15 cellular contexts compared by ENCODE assay signal in genomic region chr22:38744981-38745380, GRCh38. TPM values are rescaled to one million over a fixed set of nuclear protein-coding genes. Genes with fewer than 3 reads are reported as not detected.
A peak's percentile ranks its signal among the peaks of the same experiment; 100 is the strongest.
DNase-seq lines count a peak whose midpoint lies in the region; ATAC-seq and TF ChIP-seq lines count a peak whose summit lies in the region.
"Had no signal": no experiment of that assay in that cellular context is flagged by ENCODE, and none has a peak within 500 bp of the region (broad histone marks: within the 10 kb centered on the region; RNA-seq: fewer than 3 reads in every experiment).

No MANE protein-coding gene starts in this region.

- H3K27me3 Mint-ChIP-seq in activated naive CD4-positive, alpha-beta T cell treated with anti-CD3 and anti-CD28 coated beads, Interleukin-2, amount 10 ng/mL, durations not matched to agents 7 days and 5 days, result no peaks in the 10 kb centered on the region
- H3K27me3 Mint-ChIP-seq in T-helper 17 cell (no peaks in the 10 kb centered on the region), endothelial cell (ENCODE audit: unreplicated experiment) (peaks cover 4% of the 10 kb centered on the region)

- H3K27ac ChIP-seq in psoas muscle, result no peak overlapping the region
- H3K27ac ChIP-seq: left lung, prostate gland, vagina had no signal

- no peaks in the 10 kb centered on the region for H3K27me3 ChIP-seq in psoas muscle (ENCODE audit: insufficient read depth in 3 of 3, low read length in 2 of 3)
- H3K27me3 ChIP-seq: left lung, vagina had no signal

- peaks cover 14 to 99% of the 10 kb centered on the region in 2 donors for H3K36me3 ChIP-seq in psoas muscle (ENCODE audit: insufficient read depth in 1 of 2, low read depth in 1 of 2)

- ATAC-seq in T-helper 17 cell, result no peak
- peak in 3 of 4 donors; percentile 2 to 38 (median 14) for ATAC-seq in psoas muscle
- no peak for ATAC-seq in GM19351 (IDR thresholded peaks at IDR 0.05; ENCODE audit: unreplicated experiment)
- ATAC-seq in GM21390 (IDR thresholded peaks at IDR 0.05; ENCODE audit: unreplicated experiment), result no peak
- ATAC-seq: left lung had no signal

- TF ChIP-seq CTCF in endothelial cell (IDR thresholded peaks at IDR 0.05; ENCODE audit: unreplicated experiment), result no peak
- no peak for TF ChIP-seq CTCF in psoas muscle (IDR thresholded peaks at IDR 0.05)

- H3K9me3 ChIP-seq in T-helper 17 cell (ENCODE audit: control insufficient read depth, low read length, poor library complexity, severe bottlenecking) (no peaks in the 10 kb centered on the region), psoas muscle (no peaks in the 10 kb centered on the region)
- H3K9me3 ChIP-seq: left lung, prostate gland, vagina had no signal

- H3K4me1 ChIP-seq in psoas muscle, result peaks cover 3% of the 10 kb centered on the region

- no peak overlapping the region for H3K4me3 ChIP-seq in psoas muscle
- H3K4me3 ChIP-seq: left lung, prostate gland, vagina had no signal

- peaks cover 78% of the 10 kb centered on the region for H3K36me3 Mint-ChIP-seq in activated naive CD4-positive, alpha-beta T cell treated with anti-CD3 and anti-CD28 coated beads, Interleukin-2, amount 10 ng/mL, durations not matched to agents 7 days and 5 days
- H3K36me3 Mint-ChIP-seq in T-helper 17 cell (ENCODE audit: low read depth) (no peaks in the 10 kb centered on the region), endothelial cell (ENCODE audit: low read depth, unreplicated experiment) (peaks cover 34% of the 10 kb centered on the region)

- CTCF ChIA-PET in activated naive CD4-positive, alpha-beta T cell treated with anti-CD3 and anti-CD28 coated beads, Interleukin-2, amount 10 ng/mL, durations not matched to agents 7 days and 5 days (lab: Charles Lee), result interaction anchor here (1.5 to 1.8 kb wide), 2 partner anchors 10 to 11 kb away, joined by 3 to 5 read pairs; no protein-coding TSS in a partner anchor

- no peaks in the 10 kb centered on the region for H3K9me3 Mint-ChIP-seq in activated naive CD4-positive, alpha-beta T cell treated with anti-CD3 and anti-CD28 coated beads, Interleukin-2, amount 10 ng/mL, durations not matched to agents 7 days and 5 days
- H3K9me3 Mint-ChIP-seq in endothelial cell (ENCODE audit: unreplicated experiment), result no peaks in the 10 kb centered on the region

- WGBS in psoas muscle, 3 donors, result 47 to 71% (median 48%) methylated on average over 6 of the region's 6 CpGs

- H3K4me1 Mint-ChIP-seq in activated naive CD4-positive, alpha-beta T cell treated with anti-CD3 and anti-CD28 coated beads, Interleukin-2, amount 10 ng/mL, durations not matched to agents 7 days and 5 days, result peaks cover 64% of the 10 kb centered on the region
- H3K4me1 Mint-ChIP-seq in T-helper 17 cell, result peaks cover 14% of the 10 kb centered on the region
- H3K4me1 Mint-ChIP-seq in endothelial cell (ENCODE audit: unreplicated experiment), result no peaks in the 10 kb centered on the region

- H3K27ac Mint-ChIP-seq in activated naive CD4-positive, alpha-beta T cell treated with anti-CD3 and anti-CD28 coated beads, Interleukin-2, amount 10 ng/mL, durations not matched to agents 7 days and 5 days, result peak overlapping the region; percentile 53
- H3K27ac Mint-ChIP-seq in T-helper 17 cell, result peak overlapping the region; percentile 98
- H3K27ac Mint-ChIP-seq in endothelial cell (ENCODE audit: unreplicated experiment), result peak overlapping the region; percentile 30

- no peak for DNase-seq in activated naive CD4-positive, alpha-beta T cell treated with anti-CD3 and anti-CD28 coated beads, Interleukin-2, amount 10 ng/mL, durations not matched to agents 7 days and 5 days
- DNase-seq in activated naive CD4-positive, alpha-beta T cell (lab: John Stamatoyannopoulos, UW), result no peak
- no peak for DNase-seq in T-helper 17 cell
- no peak for DNase-seq in endothelial cell (ENCODE audit: low spot score)
- no peak for DNase-seq in psoas muscle
- DNase-seq in D341Med (ENCODE audit: low spot score), result no peak
- DNase-seq: activated T-cell treated with anti-CD3 and anti-CD28 coated beads, Interleukin-2, amount 50 U/mL, for 1 hour; cerebellar nuclear complex; COR-L47; stimulated activated CD4-positive, alpha-beta T cell treated with anti-CD3 and anti-CD28 coated beads, Interleukin-15, amount 100 ng/mL, for 24 hours had no signal

- H3K4me3 Mint-ChIP-seq in activated naive CD4-positive, alpha-beta T cell treated with anti-CD3 and anti-CD28 coated beads, Interleukin-2, amount 10 ng/mL, durations not matched to agents 7 days and 5 days, result no peak overlapping the region
- H3K4me3 Mint-ChIP-seq in T-helper 17 cell, result no peak overlapping the region
- peak overlapping the region; percentile 57 for H3K4me3 Mint-ChIP-seq in endothelial cell (ENCODE audit: unreplicated experiment)

- intact Hi-C loops in psoas muscle (cut with DNase I), result no loop called here

RNA-seq across cellular contexts. Expression of gene SUN2, which starts 10.8 kb away (rescaled TPM):
- total RNA-seq in T-helper 17 cell (100 to 1,000 TPM; 426 to 485 TPM), endothelial cell (ENCODE audit: unreplicated experiment) (74.4 TPM), psoas muscle (100 to 1,000 TPM in 3 of 4 donors, 10 to 100 TPM in 1; 57.6 to 152 (median 106) TPM)
- 100 to 1,000 TPM in 1 of 3 donors, 10 to 100 TPM in 2; 64.9 to 142 (median 93.6) TPM for polyA plus RNA-seq in psoas muscle

RNA-seq across cellular contexts. Expression of gene GTPBP1, which starts 39.2 kb away (rescaled TPM):
- total RNA-seq in T-helper 17 cell (100 to 1,000 TPM; 220 to 235 TPM), endothelial cell (ENCODE audit: unreplicated experiment) (44.5 TPM), psoas muscle (10 to 100 TPM; 19.3 to 46.1 (median 41.1) TPM)
- polyA plus RNA-seq in psoas muscle, result 10 to 100 TPM; 16.4 to 24.3 (median 17.4) TPM

RNA-seq across cellular contexts. Expression of gene JOSD1, which starts 44.2 kb away (rescaled TPM):
- total RNA-seq in T-helper 17 cell, result 100 to 1,000 TPM; 132 to 157 TPM
- 49.6 TPM for total RNA-seq in endothelial cell (ENCODE audit: unreplicated experiment)
- total RNA-seq in psoas muscle, result 10 to 100 TPM; 16.7 to 27.6 (median 24.4) TPM
- 10 to 100 TPM; 14.3 to 58.5 (median 37.5) TPM for polyA plus RNA-seq in psoas muscle

RNA-seq across cellular contexts. Expression of gene DNAL4, which starts 49.0 kb away (rescaled TPM):
- 1 to 10 TPM; 5.1 to 7.2 TPM for total RNA-seq in T-helper 17 cell
- 20.2 TPM for total RNA-seq in endothelial cell (ENCODE audit: unreplicated experiment)
- 1 to 10 TPM; 3.5 to 6.4 (median 4.7) TPM for total RNA-seq in psoas muscle
- 10 to 100 TPM in 2 of 3 donors, 1 to 10 TPM in 1; 4.2 to 13.9 (median 11.8) TPM for polyA plus RNA-seq in psoas muscle

Comparison
In these comparisons a context has a peak if more than half of its experiments do, and no peak if none do; other contexts are left out.
1. H3K27ac Mint-ChIP-seq: peak in every context shown above with its lines; median percentile 98 in T-helper 17 cell; 53 in activated naive CD4-positive, alpha-beta T cell treated with anti-CD3 and anti-CD28 coated beads, Interleukin-2, amount 10 ng/mL, durations not matched to agents 7 days and 5 days; 30 in endothelial cell.
2. ATAC-seq: peak in psoas muscle (3 of 4); none in T-helper 17 cell (single experiment), GM19351 (single experiment) and GM21390 (single experiment).